ENCODE assay signal across 8 cellular contexts in genomic region chr10:119667562-119668328, GRCh38. TPM values are rescaled to one million over a fixed set of nuclear protein-coding genes. Genes with fewer than 3 reads are reported as not detected.
DNase-seq lines count a peak whose midpoint lies in the region; ATAC-seq and TF ChIP-seq lines count a peak whose summit lies in the region.

No MANE protein-coding gene starts in this region.

- H3K9me3 ChIP-seq in osteoblast (ENCODE audit: low read depth, low read length): no peaks in the 10 kb centered on the region

- TF ChIP-seq POLR2A in erythroblast (IDR thresholded peaks at IDR 0.05; ENCODE audit: low read length): no peak

- peak overlapping the region; percentile 96 for H3K27ac ChIP-seq in osteoblast (ENCODE audit: low read depth, low read length)

- H3K4me1 ChIP-seq in osteoblast (ENCODE audit: insufficient read depth, low read length): peaks cover 61% of the 10 kb centered on the region

- no peak for ATAC-seq in activated CD4-positive, alpha-beta T cell treated with anti-CD3 and anti-CD28 coated beads for 36 hours
- ATAC-seq in GM21423 (IDR thresholded peaks at IDR 0.05; ENCODE audit: unreplicated experiment): no peak

- H3K27ac Mint-ChIP-seq in activated CD4-positive, alpha-beta memory T cell treated with anti-CD3 and anti-CD28 coated beads for 36 hours: no peak overlapping the region
- no peak overlapping the region for H3K27ac Mint-ChIP-seq in activated CD4-positive, alpha-beta T cell treated with anti-CD3 and anti-CD28 coated beads for 36 hours

- DNase-seq in GM04504 (ENCODE audit: low read depth) (peak; percentile 96), NCI-H510A treated with DMSO at 0.1 percent for 48 hours (lab: John Stamatoyannopoulos, UW) (peak; percentile 49), erythroblast (lab: John Stamatoyannopoulos, UW) (peak; percentile 34 to 46), osteoblast (ENCODE audit: insufficient read length, low spot score, missing footprints) (peak; percentile 99)
- DNase-seq in activated CD4-positive, alpha-beta memory T cell treated with anti-CD3 and anti-CD28 coated beads for 36 hours: no peak
- DNase-seq in activated CD4-positive, alpha-beta T cell treated with anti-CD3 and anti-CD28 coated beads for 36 hours: no peak
- DNase-seq in stimulated activated naive CD4-positive, alpha-beta T cell (lab: John Stamatoyannopoulos, UW): no peak

- peak overlapping the region; percentile 37 for H3K4me3 ChIP-seq in osteoblast (ENCODE audit: insufficient read depth, low read length)

- H3K79me2 ChIP-seq in osteoblast (ENCODE audit: insufficient read depth, low read length): peaks cover 89% of the 10 kb centered on the region

- POLR2A ChIA-PET in activated CD4-positive, alpha-beta memory T cell treated with anti-CD3 and anti-CD28 coated beads for 36 hours (lab: Charles Lee): no interaction called here
- POLR2A ChIA-PET in activated CD4-positive, alpha-beta T cell treated with anti-CD3 and anti-CD28 coated beads for 36 hours (lab: Charles Lee): no interaction called here

- no peak overlapping the region for H2AFZ ChIP-seq in osteoblast (ENCODE audit: low read length)

- CTCF ChIA-PET in activated CD4-positive, alpha-beta memory T cell treated with anti-CD3 and anti-CD28 coated beads for 36 hours (lab: Charles Lee): interaction anchor here (0.5 kb wide), 1 partner anchor 105 kb away, joined by 3 read pairs; no protein-coding TSS in a partner anchor
- CTCF ChIA-PET in activated CD4-positive, alpha-beta T cell treated with anti-CD3 and anti-CD28 coated beads for 36 hours (lab: Charles Lee): interaction anchor here (0.7 kb wide), 2 partner anchors 70 to 474 kb away, joined by 3 read pairs; no protein-coding TSS in a partner anchor

- H3K4me3 Mint-ChIP-seq in activated CD4-positive, alpha-beta memory T cell treated with anti-CD3 and anti-CD28 coated beads for 36 hours: no peak overlapping the region
- H3K4me3 Mint-ChIP-seq in activated CD4-positive, alpha-beta T cell treated with anti-CD3 and anti-CD28 coated beads for 36 hours: no peak overlapping the region

- peaks cover 48% of the 10 kb centered on the region for H3K4me1 Mint-ChIP-seq in activated CD4-positive, alpha-beta memory T cell treated with anti-CD3 and anti-CD28 coated beads for 36 hours (ENCODE audit: low read depth)
- peaks cover 57% of the 10 kb centered on the region for H3K4me1 Mint-ChIP-seq in activated CD4-positive, alpha-beta T cell treated with anti-CD3 and anti-CD28 coated beads for 36 hours

- intact Hi-C loops in activated CD4-positive, alpha-beta memory T cell treated with anti-CD3 and anti-CD28 coated beads for 36 hours (cut with micrococcal nuclease): no loop called here
- intact Hi-C loops in activated CD4-positive, alpha-beta T cell treated with anti-CD3 and anti-CD28 coated beads for 36 hours (cut with DNase I, micrococcal nuclease): no loop called here

- peak overlapping the region; percentile 72 for H3K4me2 ChIP-seq in osteoblast (ENCODE audit: insufficient read depth, low read length)

- peaks cover 14% of the 10 kb centered on the region for H3K36me3 Mint-ChIP-seq in activated CD4-positive, alpha-beta memory T cell treated with anti-CD3 and anti-CD28 coated beads for 36 hours
- peaks cover 21% of the 10 kb centered on the region for H3K36me3 Mint-ChIP-seq in activated CD4-positive, alpha-beta T cell treated with anti-CD3 and anti-CD28 coated beads for 36 hours (ENCODE audit: low read depth)

- peaks cover 66% of the 10 kb centered on the region for H4K20me1 ChIP-seq in osteoblast (ENCODE audit: insufficient read depth, low read length)

- no peaks in the 10 kb centered on the region for H3K27me3 ChIP-seq in osteoblast (ENCODE audit: insufficient read depth, low read length)

- no peaks in the 10 kb centered on the region for H3K9me3 Mint-ChIP-seq in activated CD4-positive, alpha-beta memory T cell treated with anti-CD3 and anti-CD28 coated beads for 36 hours
- H3K9me3 Mint-ChIP-seq in activated CD4-positive, alpha-beta T cell treated with anti-CD3 and anti-CD28 coated beads for 36 hours (ENCODE audit: low read depth): no peaks in the 10 kb centered on the region

- no peaks in the 10 kb centered on the region for H3K27me3 Mint-ChIP-seq in activated CD4-positive, alpha-beta memory T cell treated with anti-CD3 and anti-CD28 coated beads for 36 hours
- H3K27me3 Mint-ChIP-seq in activated CD4-positive, alpha-beta T cell treated with anti-CD3 and anti-CD28 coated beads for 36 hours: no peaks in the 10 kb centered on the region

- peak; percentile 22 for TF ChIP-seq CTCF in osteoblast (IDR thresholded peaks at IDR 0.05; ENCODE audit: extremely low read depth, low read depth, low read length)

- peaks cover 34% of the 10 kb centered on the region for H3K36me3 ChIP-seq in osteoblast (ENCODE audit: insufficient read depth, low read length)

RNA-seq across cellular contexts. Expression of gene BAG3, which starts 16.6 kb away (rescaled TPM):
- 12.7 TPM in 2 replicates for total RNA-seq in osteoblast
- 10 to 100 TPM; 26.8 to 28.1 TPM for total RNA-seq in activated CD4-positive, alpha-beta memory T cell treated with anti-CD3 and anti-CD28 coated beads for 36 hours
- 10 to 100 TPM; 23.8 to 30.7 TPM for total RNA-seq in activated CD4-positive, alpha-beta T cell treated with anti-CD3 and anti-CD28 coated beads for 36 hours

RNA-seq across cellular contexts. Expression of gene INPP5F, which starts 58.1 kb away (rescaled TPM):
- total RNA-seq in osteoblast: 10.9 and 11.2 TPM in 2 replicates
- total RNA-seq in activated CD4-positive, alpha-beta memory T cell treated with anti-CD3 and anti-CD28 coated beads for 36 hours: 10 to 100 TPM; 12.8 to 13.6 TPM
- total RNA-seq in activated CD4-positive, alpha-beta T cell treated with anti-CD3 and anti-CD28 coated beads for 36 hours: 10 to 100 TPM; 10.9 to 12.6 TPM

Comparison
In these comparisons a context has a peak if more than half of its experiments do, and no peak if none do; other contexts are left out.
1. DNase-seq: peak in GM04504 (single experiment), NCI-H510A treated with DMSO at 0.1 percent for 48 hours (single experiment), erythroblast (2 of 2) and osteoblast (single experiment); none in activated CD4-positive, alpha-beta memory T cell treated with anti-CD3 and anti-CD28 coated beads for 36 hours (single experiment), activated CD4-positive, alpha-beta T cell treated with anti-CD3 and anti-CD28 coated beads for 36 hours (single experiment) and stimulated activated naive CD4-positive, alpha-beta T cell (0 of 6).